20 cellular contexts compared by ENCODE assay signal in genomic region chr5:85538362-85538761, GRCh38.
DNase-seq lines count a peak whose midpoint lies in the region; ATAC-seq and TF ChIP-seq lines count a peak whose summit lies in the region.
"Had no signal": no experiment of that assay in that cellular context is flagged by ENCODE, and none has a peak within 500 bp of the region (broad histone marks: within the 10 kb centered on the region; RNA-seq: fewer than 3 reads in every experiment).

No MANE protein-coding gene starts in this region.

- TF ChIP-seq POLR2A in adrenal gland (IDR thresholded peaks at IDR 0.05), result no peak

- no peaks in the 10 kb centered on the region for H3K27me3 ChIP-seq in MM.1S (replicated peaks; ENCODE audit: insufficient read depth, low read length)
- H3K27me3 ChIP-seq in adrenal gland, result no peaks in the 10 kb centered on the region
- H3K27me3 ChIP-seq: SJSA1 had no signal

- H3K27ac ChIP-seq in MM.1S (ENCODE audit: low read length), result no peak overlapping the region
- H3K27ac ChIP-seq in adrenal gland, result no peak overlapping the region
- H3K27ac ChIP-seq: GM23248, KMS-11, RWPE1, SJSA1 had no signal

- no peak overlapping the region for H3K9ac ChIP-seq in MM.1S (ENCODE audit: low read length)
- H3K9ac ChIP-seq: GM23248, KMS-11 had no signal

- intact Hi-C loops in adrenal gland (cut with DNase I), result no loop called here

- no peak overlapping the region for H2AFZ ChIP-seq in MM.1S (ENCODE audit: low read length)
- H2AFZ ChIP-seq: GM23248 had no signal

- H3F3A ChIP-seq in MM.1S (ENCODE audit: insufficient read depth, low read length), result no peaks in the 10 kb centered on the region

- H3K4me1 ChIP-seq in MM.1S (ENCODE audit: low read length) (no peaks in the 10 kb centered on the region), adrenal gland (replicated peaks in 1 of 2) (no peaks in the 10 kb centered on the region)
- H3K4me1 ChIP-seq: SJSA1 had no signal

- no peaks in the 10 kb centered on the region for H3K36me3 ChIP-seq in MM.1S (replicated peaks; ENCODE audit: insufficient read depth, low read length)
- H3K36me3 ChIP-seq in adrenal gland (replicated peaks in 1 of 2), result no peaks in the 10 kb centered on the region
- H3K36me3 ChIP-seq: SJSA1 had no signal

- peak; percentile 32 for DNase-seq in MM.1S
- DNase-seq in NOMO-1 treated with DMSO at 0.1 percent for 48 hours (lab: John Stamatoyannopoulos, UW; ENCODE audit: unreplicated experiment), result peak; percentile 84
- peak; percentile 13 for DNase-seq in SKM-1 (lab: John Stamatoyannopoulos, UW; ENCODE audit: unreplicated experiment)
- peak; percentile 43 for DNase-seq in medulla oblongata (ENCODE audit: extremely low spot score)
- DNase-seq in NCI-H226, result no peak
- DNase-seq in adrenal gland, result no peak
- DNase-seq: AML-193; CD4-positive, alpha-beta T cell; DMS53; GM23248; NCI-H1436; NCI-H2029 treated with DMSO at 0.1 percent for 48 hours; NCI-H510A; NCI-H774 had no signal

- H3K9me3 ChIP-seq in MM.1S (replicated peaks; ENCODE audit: insufficient read depth, low read length) (no peaks in the 10 kb centered on the region), adrenal gland (replicated peaks in 1 of 3) (no peaks in the 10 kb centered on the region)
- H3K9me3 ChIP-seq: SJSA1 had no signal

- H3K4me3 ChIP-seq in MM.1S (ENCODE audit: low read length), result no peak overlapping the region
- no peak overlapping the region for H3K4me3 ChIP-seq in adrenal gland
- H3K4me3 ChIP-seq: GM23248, SJSA1 had no signal

- TF ChIP-seq CTCF in MM.1S (IDR thresholded peaks at IDR 0.05; ENCODE audit: low read length) (no peak), adrenal gland (IDR thresholded peaks at IDR 0.05) (no peak)

- no peaks in the 10 kb centered on the region for H3K79me2 ChIP-seq in MM.1S (ENCODE audit: low read length)

- H4K20me1 ChIP-seq in MM.1S (ENCODE audit: insufficient read depth, low read length), result no peaks in the 10 kb centered on the region

- ATAC-seq in GM18861 (IDR thresholded peaks at IDR 0.05; ENCODE audit: unreplicated experiment), result no peak
- no peak for ATAC-seq in GM21529 (IDR thresholded peaks at IDR 0.05; ENCODE audit: unreplicated experiment)
- ATAC-seq: HepG2 had no signal

- H3K9me2 ChIP-seq in MM.1S (replicated peaks; ENCODE audit: insufficient read depth, low read length), result no peaks in the 10 kb centered on the region

- H3K4me2 ChIP-seq in MM.1S (ENCODE audit: low read depth, low read length), result no peak overlapping the region
- H3K4me2 ChIP-seq: KMS-11 had no signal

Comparison
In these comparisons a context has a peak if more than half of its experiments do, and no peak if none do; other contexts are left out.
1. DNase-seq: peak in MM.1S (single experiment), NOMO-1 treated with DMSO at 0.1 percent for 48 hours (single experiment), SKM-1 (single experiment) and medulla oblongata (single experiment); none in NCI-H226 (single experiment) and adrenal gland (0 of 7).